1 cellular context compared by ENCODE assay signal in the genomic region with DNA sequence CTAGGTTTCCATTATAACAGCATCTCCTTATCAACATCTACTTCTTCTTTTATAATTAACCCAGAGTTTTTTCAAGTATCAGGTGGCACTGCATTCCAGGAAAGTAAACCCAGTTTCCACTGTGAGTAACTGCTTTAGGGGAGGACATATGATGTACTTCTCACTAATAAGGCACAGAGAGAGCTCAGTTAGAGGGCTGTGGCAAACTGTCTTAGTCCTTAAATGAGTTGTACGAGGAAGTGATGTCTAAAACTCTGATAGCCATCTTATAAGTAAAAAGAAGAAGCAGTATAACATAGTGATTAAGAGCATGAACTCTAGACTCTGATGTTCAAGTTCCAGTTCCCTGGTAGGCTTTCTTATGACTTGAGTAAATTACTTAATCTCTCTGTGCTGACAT.
TF ChIP-seq lines count a peak whose summit lies in the region.

No MANE protein-coding gene starts in this region.

TF ChIP-seq in GM12878, 131 proteins besides CTCF, POLR2A, EP300 and RAD21 (continued from another document):
- no peak for TF ChIP-seq SRF (IDR thresholded peaks at IDR 0.05; ENCODE audit: low read depth in 2 of 2, low read length in 2 of 2)
- TF ChIP-seq RFX5 (IDR thresholded peaks at IDR 0.05; ENCODE audit: low read depth, low read length), result no peak
- TF ChIP-seq TARDBP (IDR thresholded peaks at IDR 0.05; ENCODE audit: borderline replicate concordance), result no peak
- TF ChIP-seq E4F1 (IDR thresholded peaks at IDR 0.05; ENCODE audit: borderline replicate concordance, partially characterized antibody), result no peak
- peak; percentile 58; the same call in 1 of the 2 replicates for TF ChIP-seq SPI1 (IDR thresholded peaks at IDR 0.05; ENCODE audit: borderline replicate concordance, insufficient read depth, low read depth, low read length)
- TF ChIP-seq IRF3 (IDR thresholded peaks at IDR 0.05), result no peak
- peak; percentile 70 for TF ChIP-seq JUNB (IDR thresholded peaks at IDR 0.05)
- no peak for TF ChIP-seq MYC (IDR thresholded peaks at IDR 0.05; ENCODE audit: insufficient read depth, insufficient read length, insufficient replicate concordance, low read length, severe bottlenecking)
- peak; percentile 54 for TF ChIP-seq MTA2 (IDR thresholded peaks at IDR 0.05; ENCODE audit: low read depth)
- TF ChIP-seq ASH2L (IDR thresholded peaks at IDR 0.05; ENCODE audit: borderline replicate concordance, low read depth), result no peak
- peak in 1 of 2 experiments; percentile 26; a peak in 1 of 4 replicates for TF ChIP-seq ETV6 (conservative IDR thresholded peaks at IDR 0.05 in 1 of 2, IDR thresholded peaks at IDR 0.05 in 1 of 2; ENCODE audit: borderline replicate concordance in 1 of 2, low read depth in 1 of 2)
TF ChIP-seq in GM12878: peak in this region for 8.
